ENCODE assay signal across 9 cellular contexts in the genomic region with DNA sequence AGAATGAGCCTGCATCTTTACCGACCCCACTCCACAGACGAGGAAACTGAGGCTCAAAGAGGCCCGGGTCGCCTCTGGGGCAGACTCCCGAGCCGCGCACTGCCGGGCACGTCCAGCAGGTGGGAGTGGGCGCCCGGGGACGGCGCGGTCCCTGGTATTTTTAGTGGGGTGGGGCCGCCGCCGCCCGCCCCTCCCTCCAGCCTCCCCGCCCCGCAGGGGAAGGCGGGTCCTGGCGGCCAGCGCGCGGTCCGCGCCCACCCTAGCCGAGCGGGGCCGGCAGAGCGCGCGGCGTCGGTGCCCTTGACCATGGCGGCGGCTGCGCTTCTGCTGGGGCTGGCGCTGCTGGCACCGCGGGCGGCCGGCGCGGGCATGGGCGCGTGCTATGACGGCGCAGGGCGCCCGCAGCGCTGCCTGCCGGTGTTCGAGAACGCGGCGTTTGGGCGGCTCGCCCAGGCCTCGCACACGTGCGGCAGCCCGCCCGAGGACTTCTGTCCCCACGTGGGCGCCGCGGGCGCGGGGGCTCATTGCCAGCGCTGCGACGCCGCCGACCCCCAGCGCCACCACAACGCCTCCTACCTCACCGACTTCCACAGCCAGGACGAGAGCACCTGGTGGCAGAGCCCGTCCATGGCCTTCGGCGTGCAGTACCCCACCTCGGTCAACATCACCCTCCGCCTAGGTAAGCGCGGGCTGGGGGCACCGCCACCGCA. TPM values are rescaled to one million over a fixed set of nuclear protein-coding genes. Genes with fewer than 3 reads are reported as not detected.
DNase-seq lines count a peak whose midpoint lies in the region; ATAC-seq and TF ChIP-seq lines count a peak whose summit lies in the region.
"Had no signal": no experiment of that assay in that cellular context is flagged by ENCODE, and none has a peak within 500 bp of the region (broad histone marks: within the 10 kb centered on the region; RNA-seq: fewer than 3 reads in every experiment).

LAMC3 (plus strand) TSS at position 266 of the 710 bp plus-strand sequence; CDS start at position 307, 41 bp downstream.

- DNase-seq in 8988T, result peak; percentile 91
- DNase-seq in astrocyte of the cerebellum (ENCODE audit: low read depth), result no peak
- DNase-seq in effector CD8-positive, alpha-beta T cell (lab: John Stamatoyannopoulos, UW), result no peak
- DNase-seq in GM10248 (ENCODE audit: extremely low spot score), result no peak
- DNase-seq: activated CD4-positive, alpha-beta T cell treated with anti-CD3 and anti-CD28 coated beads for 48 hours had no signal

- TF ChIP-seq CTCF in HEK293 (tag by site-specific recombination; IDR thresholded peaks at IDR 0.05) (peak; percentile 43; the same call in 1 of the 2 replicates), astrocyte of the cerebellum (IDR thresholded peaks at IDR 0.05; ENCODE audit: low read depth, low read length, missing control alignments) (peak; percentile 30), liver (IDR thresholded peaks at IDR 0.05; ENCODE audit: low read depth, low read length, missing input control) (peak; percentile 21), GM10248 (IDR thresholded peaks at IDR 0.05; ENCODE audit: control extremely low read depth, extremely low read depth, low read depth, missing control alignments) (no peak)

- in situ Hi-C loops in astrocyte of the cerebellum (cut with HindIII; ENCODE audit: low sequenced_read_pairs), result no loop called here

- no peak within 1 kb of the TSS for H3K9ac ChIP-seq in liver (ENCODE audit: low read depth in 1 of 2, low read length in 2 of 2)

- CTCF ChIA-PET in HEK293 (lab: Yijun Ruan, JAX) (interaction anchor here (0.6 to 6.4 kb wide), 6 partner anchors 11 to 337 kb away, joined by 3 to 60 read pairs (median 4); no protein-coding TSS in a partner anchor), GM10248 (lab: Yijun Ruan, JAX) (interaction anchor here (2.8 kb wide), 1 partner anchor 38 kb away, joined by 8 read pairs; no protein-coding TSS in a partner anchor)

- H3K4me3 ChIP-seq in HEK293 (ENCODE audit: low read depth, low read length) (peak within 1 kb of the TSS; percentile 31), astrocyte of the cerebellum (ENCODE audit: low read depth, low read length) (peak within 1 kb of the TSS; percentile 10), liver (ENCODE audit: low read depth in 1 of 3, low read length in 3 of 3) (peak within 1 kb of the TSS in 1 of 3 donors; percentile 31)

- peak in 1 of 2 donors; percentile 35 for TF ChIP-seq RAD21 in liver (IDR thresholded peaks at IDR 0.05)

- H3K27ac ChIP-seq in HEK293 (ENCODE audit: extremely low read depth, low read depth, low read length) (no peak within 1 kb of the TSS), liver (ENCODE audit: low read depth in 1 of 2, low read length in 2 of 2) (no peak within 1 kb of the TSS)

- H3K4me1 ChIP-seq in HEK293 (ENCODE audit: control insufficient read depth, insufficient read depth, low read length) (no peaks in the 10 kb centered on the region), liver (ENCODE audit: control insufficient read depth in 4 of 4, insufficient read depth in 4 of 4, low read length in 3 of 4) (peaks cover 0 to 9% (median 5%) of the 10 kb centered on the region in 4 donors)

- POLR2A ChIA-PET in HEK293 (lab: Yijun Ruan, JAX), result no interaction called here
- POLR2A ChIA-PET in GM10248 (lab: Yijun Ruan, JAX), result no interaction called here

- WGBS in liver, result 10% methylated on average over 88 of the region's 88 CpGs

- H3K36me3 ChIP-seq in HEK293 (ENCODE audit: control insufficient read depth in 2 of 2, insufficient read depth in 1 of 2, low read length in 2 of 2) (no peaks in the 10 kb centered on the region), liver (ENCODE audit: control insufficient read depth in 4 of 4, insufficient read depth in 3 of 4, low read depth in 1 of 4, low read length in 3 of 4) (no peaks in the 10 kb centered on the region)

- no peak for ATAC-seq in HG02852 (IDR thresholded peaks at IDR 0.05; ENCODE audit: unreplicated experiment)
- ATAC-seq in GM21447 (IDR thresholded peaks at IDR 0.05; ENCODE audit: unreplicated experiment), result no peak

- H3K9me3 ChIP-seq in HEK293 (ENCODE audit: control insufficient read depth, insufficient read depth, low read depth, low read length), result no peaks in the 10 kb centered on the region
- H3K9me3 ChIP-seq in liver (ENCODE audit: control insufficient read depth in 4 of 4, low read length in 3 of 4), result peaks cover 0 to 3% (median 0%) of the 10 kb centered on the region in 4 donors

- peaks cover 0 to 16% (median 5%) of the 10 kb centered on the region in 4 donors for H3K27me3 ChIP-seq in liver (ENCODE audit: control insufficient read depth in 4 of 4, insufficient read depth in 4 of 4, low read length in 3 of 4)

TF ChIP-seq in HEK293, 187 proteins besides CTCF, POLR2A, EP300 and RAD21 (continues in another document):
- TF ChIP-seq, protein P1, sequence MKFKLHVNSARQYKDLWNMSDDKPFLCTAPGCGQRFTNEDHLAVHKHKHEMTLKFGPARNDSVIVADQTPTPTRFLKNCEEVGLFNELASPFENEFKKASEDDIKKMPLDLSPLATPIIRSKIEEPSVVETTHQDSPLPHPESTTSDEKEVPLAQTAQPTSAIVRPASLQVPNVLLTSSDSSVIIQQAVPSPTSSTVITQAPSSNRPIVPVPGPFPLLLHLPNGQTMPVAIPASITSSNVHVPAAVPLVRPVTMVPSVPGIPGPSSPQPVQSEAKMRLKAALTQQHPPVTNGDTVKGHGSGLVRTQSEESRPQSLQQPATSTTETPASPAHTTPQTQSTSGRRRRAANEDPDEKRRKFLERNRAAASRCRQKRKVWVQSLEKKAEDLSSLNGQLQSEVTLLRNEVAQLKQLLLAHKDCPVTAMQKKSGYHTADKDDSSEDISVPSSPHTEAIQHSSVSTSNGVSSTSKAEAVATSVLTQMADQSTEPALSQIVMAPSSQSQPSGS (tag by site-specific recombination; IDR thresholded peaks at IDR 0.05; ENCODE audit: low read depth), result no peak
- no peak for TF ChIP-seq ZNF221 (tag by site-specific recombination; IDR thresholded peaks at IDR 0.05; ENCODE audit: borderline replicate concordance)

TF ChIP-seq in liver, 16 proteins besides CTCF, POLR2A, EP300 and RAD21:
- TF ChIP-seq FOXA2 (IDR thresholded peaks at IDR 0.05) (no peak), GABPA (IDR thresholded peaks at IDR 0.05 in 1 of 2, conservative IDR thresholded peaks at IDR 0.05 in 1 of 2) (no peak), EGR1 (IDR thresholded peaks at IDR 0.05; ENCODE audit: low read depth in 2 of 2) (no peak), NR2F2 (IDR thresholded peaks at IDR 0.05) (no peak), FOXA1 (IDR thresholded peaks at IDR 0.05) (no peak), YY1 (IDR thresholded peaks at IDR 0.05) (no peak), HNF4G (IDR thresholded peaks at IDR 0.05) (no peak), JUND (IDR thresholded peaks at IDR 0.05) (no peak), ZBTB33 (IDR thresholded peaks at IDR 0.05) (no peak), TAF1 (conservative IDR thresholded peaks at IDR 0.05) (no peak), REST (IDR thresholded peaks at IDR 0.05) (no peak), RXRA (IDR thresholded peaks at IDR 0.05) (no peak)
- TF ChIP-seq, protein P2, sequence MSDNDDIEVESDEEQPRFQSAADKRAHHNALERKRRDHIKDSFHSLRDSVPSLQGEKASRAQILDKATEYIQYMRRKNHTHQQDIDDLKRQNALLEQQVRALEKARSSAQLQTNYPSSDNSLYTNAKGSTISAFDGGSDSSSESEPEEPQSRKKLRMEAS (IDR thresholded peaks at IDR 0.05), result no peak

RNA-seq across cellular contexts. Expression of gene LAMC3, which starts in this region (rescaled TPM):
- total RNA-seq in liver, result 1 to 10 TPM; 1.4 to 5.9 TPM
- polyA plus RNA-seq in liver, result 1 to 10 TPM; 2.5 to 3.2 TPM
